Comparison of ENCODE assay signal across 8 cellular contexts in genomic region chr3:108489776-108490175, GRCh38. TPM values are rescaled to one million over a fixed set of nuclear protein-coding genes. Genes with fewer than 3 reads are reported as not detected.
DNase-seq lines count a peak whose midpoint lies in the region; ATAC-seq and TF ChIP-seq lines count a peak whose summit lies in the region.

No MANE protein-coding gene starts in this region.

- POLR2A ChIA-PET in CD8-positive, alpha-beta T cell (lab: Charles Lee) = no interaction called here

- peaks cover 3% of the 10 kb centered on the region for H3K4me1 Mint-ChIP-seq in CD8-positive, alpha-beta T cell (ENCODE audit: low read depth)
- H3K4me1 Mint-ChIP-seq in activated naive CD4-positive, alpha-beta T cell treated with anti-CD3 and anti-CD28 coated beads, Interleukin-2, amount 10 ng/mL, durations not matched to agents 7 days and 5 days = peaks cover 2% of the 10 kb centered on the region

- DNase-seq in CD8-positive, alpha-beta T cell = peak in 5 of 7 experiments; percentile 7 to 56 (median 36)
- DNase-seq in NCI-H748 (lab: John Stamatoyannopoulos, UW; ENCODE audit: unreplicated experiment) = peak; percentile 51
- peak; percentile 46 for DNase-seq in activated naive CD4-positive, alpha-beta T cell treated with anti-CD3 and anti-CD28 coated beads, Interleukin-2, amount 10 ng/mL, durations not matched to agents 7 days and 5 days
- peak in 1 of 2 donors; percentile 15 for DNase-seq in heart right ventricle
- no peak for DNase-seq in sciatic nerve (ENCODE audit: low spot score)

- H3K9me3 Mint-ChIP-seq in CD8-positive, alpha-beta T cell = no peaks in the 10 kb centered on the region
- H3K9me3 Mint-ChIP-seq in activated naive CD4-positive, alpha-beta T cell treated with anti-CD3 and anti-CD28 coated beads, Interleukin-2, amount 10 ng/mL, durations not matched to agents 7 days and 5 days = no peaks in the 10 kb centered on the region

- CTCF ChIA-PET in CD8-positive, alpha-beta T cell (lab: Charles Lee) = interaction anchor here (0.8 to 5.8 kb wide), 27 partner anchors 8 to 1825 kb away, joined by 3 to 52 read pairs (median 4); partner anchors contain the start of gene TRAT1
- CTCF ChIA-PET in activated naive CD4-positive, alpha-beta T cell treated with anti-CD3 and anti-CD28 coated beads, Interleukin-2, amount 10 ng/mL, durations not matched to agents 7 days and 5 days (lab: Charles Lee) = interaction anchor here (0.6 to 6.0 kb wide), 8 partner anchors 10 to 425 kb away, joined by 3 to 33 read pairs (median 4); no protein-coding TSS in a partner anchor

- no peak overlapping the region for H3K27ac ChIP-seq in CD8-positive, alpha-beta T cell (ENCODE audit: low read depth, low read length)
- no peak overlapping the region for H3K27ac ChIP-seq in heart right ventricle

- no peak overlapping the region for H3K27ac Mint-ChIP-seq in CD8-positive, alpha-beta T cell
- no peak overlapping the region for H3K27ac Mint-ChIP-seq in activated naive CD4-positive, alpha-beta T cell treated with anti-CD3 and anti-CD28 coated beads, Interleukin-2, amount 10 ng/mL, durations not matched to agents 7 days and 5 days

- H3K9me3 ChIP-seq in CD8-positive, alpha-beta T cell (ENCODE audit: low read length) = no peaks in the 10 kb centered on the region
- H3K9me3 ChIP-seq in heart right ventricle = no peaks in the 10 kb centered on the region

- H3K36me3 ChIP-seq in CD8-positive, alpha-beta T cell (ENCODE audit: insufficient read depth, low read length) = no peaks in the 10 kb centered on the region
- no peaks in the 10 kb centered on the region for H3K36me3 ChIP-seq in heart right ventricle

- H3K27me3 ChIP-seq in CD8-positive, alpha-beta T cell (ENCODE audit: insufficient read depth, low read length) = no peaks in the 10 kb centered on the region
- H3K27me3 ChIP-seq in heart right ventricle = no peaks in the 10 kb centered on the region

- H3K4me3 ChIP-seq in CD8-positive, alpha-beta T cell (ENCODE audit: low read depth, low read length) = no peak overlapping the region
- H3K4me3 ChIP-seq in heart right ventricle = no peak overlapping the region

- H3K27me3 Mint-ChIP-seq in CD8-positive, alpha-beta T cell (ENCODE audit: low read depth) = peaks cover 3% of the 10 kb centered on the region
- peaks cover 11% of the 10 kb centered on the region for H3K27me3 Mint-ChIP-seq in activated naive CD4-positive, alpha-beta T cell treated with anti-CD3 and anti-CD28 coated beads, Interleukin-2, amount 10 ng/mL, durations not matched to agents 7 days and 5 days

- H3K4me1 ChIP-seq in CD8-positive, alpha-beta T cell (ENCODE audit: insufficient read depth, low read length) = no peaks in the 10 kb centered on the region
- peaks cover 0 to 13% (median 3%) of the 10 kb centered on the region in 9 donors for H3K4me1 ChIP-seq in heart right ventricle

- ATAC-seq in CD8-positive, alpha-beta T cell = peak; percentile 93
- ATAC-seq in GM18519 (IDR thresholded peaks at IDR 0.05; ENCODE audit: low FRiP score, unreplicated experiment) (peak; percentile 72), HG03175 (IDR thresholded peaks at IDR 0.05; ENCODE audit: unreplicated experiment) (peak; percentile 68), heart right ventricle (peak in 6 of 8 donors; percentile 41 to 74 (median 52)), sciatic nerve (peak; percentile 77), GM19452 (IDR thresholded peaks at IDR 0.05; ENCODE audit: unreplicated experiment) (no peak)

- WGBS in heart right ventricle, 2 donors = 14 to 20% methylated on average over 2 of the region's 2 CpGs

- TF ChIP-seq CTCF in CD8-positive, alpha-beta T cell (IDR thresholded peaks at IDR 0.05) = peak; percentile 85
- TF ChIP-seq CTCF in heart right ventricle (IDR thresholded peaks at IDR 0.05) = peak; percentile 55 to 83 (median 77)

- intact Hi-C loops in CD8-positive, alpha-beta T cell (cut with DNase I, micrococcal nuclease) = loop anchor here (1.0 to 10.0 kb wide), 12 partner anchors 63 to 1825 kb away; partner anchors contain the start of gene IFT57 (in 1 of the 2)
- intact Hi-C loops in heart right ventricle (cut with DNase I) = loop anchor here (1.0 to 10.0 kb wide), 4 partner anchors 63 to 425 kb away; no protein-coding TSS in a partner anchor
- intact Hi-C loops in sciatic nerve (cut with DNase I) = loop anchor here (2.0 kb wide), 1 partner anchor 63 kb away; no protein-coding TSS in a partner anchor

- no peak overlapping the region for H3K4me3 Mint-ChIP-seq in CD8-positive, alpha-beta T cell
- H3K4me3 Mint-ChIP-seq in activated naive CD4-positive, alpha-beta T cell treated with anti-CD3 and anti-CD28 coated beads, Interleukin-2, amount 10 ng/mL, durations not matched to agents 7 days and 5 days = no peak overlapping the region

- no peaks in the 10 kb centered on the region for H3K36me3 Mint-ChIP-seq in CD8-positive, alpha-beta T cell
- no peaks in the 10 kb centered on the region for H3K36me3 Mint-ChIP-seq in activated naive CD4-positive, alpha-beta T cell treated with anti-CD3 and anti-CD28 coated beads, Interleukin-2, amount 10 ng/mL, durations not matched to agents 7 days and 5 days

RNA-seq across cellular contexts. Expression of gene MYH15, which starts 20.6 kb away (rescaled TPM):
- total RNA-seq in CD8-positive, alpha-beta T cell = under 1 TPM in 1 of 2 experiments, not detected in 1; 0.05 TPM
- total RNA-seq in heart right ventricle (1 to 10 TPM in 1 of 10 donors, under 1 TPM in 9; 0.16 to 1.1 (median 0.32) TPM), sciatic nerve (0.58 TPM)
- under 1 TPM; 0.12 to 0.22 TPM for polyA plus RNA-seq in heart right ventricle
